ENCODE assay signal across 24 cellular contexts in the genomic region with DNA sequence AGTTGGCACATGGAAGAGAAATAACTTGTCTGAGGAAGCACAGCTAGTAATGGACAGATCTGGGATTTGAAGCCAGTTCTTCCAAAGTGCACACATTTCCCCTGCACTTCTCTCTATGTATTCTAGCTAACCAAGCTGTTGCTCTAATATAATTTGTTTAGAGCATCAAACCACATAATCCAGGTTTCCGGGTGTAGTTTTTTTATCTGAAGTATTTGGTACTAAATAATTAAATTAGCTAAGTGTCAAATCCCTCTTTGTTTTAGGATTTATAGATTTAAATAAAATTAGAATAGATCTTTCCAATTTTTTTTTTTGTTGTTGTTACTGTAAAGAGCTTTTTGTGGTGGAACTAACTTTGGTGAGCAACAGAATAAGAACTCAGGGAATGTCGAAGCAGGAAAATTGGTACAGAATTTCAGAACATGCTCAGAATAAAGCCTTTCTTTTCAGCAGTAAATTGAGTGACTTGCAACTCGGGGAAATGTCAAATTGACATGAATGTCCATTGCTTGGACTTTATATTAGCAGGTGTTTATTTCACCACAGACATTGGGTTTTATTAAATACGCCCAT.
"Had no signal": no experiment of that assay in that cellular context is flagged by ENCODE, and none has a peak within 500 bp of the region (broad histone marks: within the 10 kb centered on the region; RNA-seq: fewer than 3 reads in every experiment).

No MANE protein-coding gene starts in this region.

- H3K4me3 ChIP-seq: colonic mucosa, dorsolateral prefrontal cortex, esophagus muscularis mucosa, gastroesophageal sphincter, left ventricle myocardium inferior, sigmoid colon, SJSA1, spleen, stomach, suprapubic skin, tibial nerve had no signal

- H3K4me1 ChIP-seq: left ventricle myocardium inferior, SJSA1 had no signal

- H3K27ac Mint-ChIP-seq: progenitor cell of endocrine pancreas; T-helper 1 cell treated with Interleukin-12 subunit alpha and Interleukin-12 subunit beta and Interleukin-4 antibody, amounts not matched to agents 30 μg/mL and 1 μg/mL, for 36 hours; WTC11 had no signal

- H3K27ac ChIP-seq: colonic mucosa, dorsolateral prefrontal cortex, esophagus muscularis mucosa, gastroesophageal sphincter, left ventricle myocardium inferior, sigmoid colon, SJSA1, spleen, stomach, suprapubic skin had no signal

- H3K27me3 Mint-ChIP-seq: naive thymus-derived CD4-positive, alpha-beta T cell; progenitor cell of endocrine pancreas had no signal

- H3K36me3 Mint-ChIP-seq: WTC11 had no signal

- H3K36me3 ChIP-seq: colonic mucosa, esophagus muscularis mucosa, gastroesophageal sphincter, left ventricle myocardium inferior, sigmoid colon, SJSA1, spleen, stomach, suprapubic skin, tibial nerve had no signal

- ATAC-seq: gastroesophageal sphincter; naive thymus-derived CD4-positive, alpha-beta T cell; WTC11 had no signal

- H3K9me3 ChIP-seq: colonic mucosa, esophagus muscularis mucosa, gastroesophageal sphincter, sigmoid colon, SJSA1, suprapubic skin, tibial nerve had no signal

- H3K27me3 ChIP-seq: colonic mucosa, dorsolateral prefrontal cortex, esophagus muscularis mucosa, gastroesophageal sphincter, sigmoid colon, SJSA1, spleen, stomach, suprapubic skin, tibial nerve had no signal

- H3K4me1 Mint-ChIP-seq: WTC11 had no signal

- DNase-seq: activated CD4-positive, alpha-beta T cell treated with anti-CD3 and anti-CD28 coated beads, Interleukin-2, amount 50 U/mL, for 48 hours; activated gamma-delta T cell; central memory CD4-positive, alpha-beta T cell; colonic mucosa; dorsolateral prefrontal cortex; head of caudate nucleus; hypothalamus; left ventricle myocardium inferior; naive thymus-derived CD4-positive, alpha-beta T cell; retina; sigmoid colon; spleen; stimulated activated CD4-positive, alpha-beta T cell treated with anti-CD3 and anti-CD28 coated beads, Interleukin-4, amount 100 ng/mL, for 24 hours; stomach; T1000 had no signal

- H3K9me3 Mint-ChIP-seq: neural crest cell had no signal

- H3K4me3 Mint-ChIP-seq: naive thymus-derived CD4-positive, alpha-beta T cell; neural crest cell; T-helper 1 cell treated with Interleukin-12 subunit alpha and Interleukin-12 subunit beta and Interleukin-4 antibody, amounts not matched to agents 30 μg/mL and 1 μg/mL, for 36 hours; WTC11 had no signal
